Comparison of ENCODE assay signal across 7 cellular contexts in genomic region chr20:50115591-50116367, GRCh38.
DNase-seq lines count a peak whose midpoint lies in the region; ATAC-seq and TF ChIP-seq lines count a peak whose summit lies in the region.

No MANE protein-coding gene starts in this region.

- in situ Hi-C loops in astrocyte of the spinal cord (cut with HindIII; ENCODE audit: low sequenced_read_pairs), result no loop called here

- ATAC-seq in GM18511 (IDR thresholded peaks at IDR 0.05; ENCODE audit: unreplicated experiment) (peak; percentile 73), HG03025 (IDR thresholded peaks at IDR 0.05; ENCODE audit: low FRiP score, unreplicated experiment) (peak; percentile 69)

- TF ChIP-seq CTCF in astrocyte of the spinal cord (IDR thresholded peaks at IDR 0.05; ENCODE audit: low read depth, low read length) (no peak), retinal pigment epithelial cell (conservative IDR thresholded peaks at IDR 0.05; ENCODE audit: low read depth, low read length) (no peak)

- H3K4me3 ChIP-seq in astrocyte of the spinal cord (ENCODE audit: low read depth, low read length) (peak overlapping the region; percentile 55), retinal pigment epithelial cell (ENCODE audit: low read length) (peak overlapping the region; percentile 82)

- peak; percentile 89 for DNase-seq in NCI-H2029 treated with DMSO at 0.1 percent for 48 hours (lab: John Stamatoyannopoulos, UW)
- DNase-seq in T1000 (lab: John Stamatoyannopoulos, UW), result peak; percentile 96
- peak; percentile 96 for DNase-seq in astrocyte of the spinal cord (ENCODE audit: low read depth, low spot score)
- peak; percentile 34 to 98 (median 94) for DNase-seq in hypothalamus (lab: John Stamatoyannopoulos, UW)
- DNase-seq in retinal pigment epithelial cell (ENCODE audit: low read depth), result peak; percentile 89

Comparison
In these comparisons a context has a peak if more than half of its experiments do, and no peak if none do; other contexts are left out.
1. Peak in every context shown above with its lines: DNase-seq, ATAC-seq and H3K4me3 ChIP-seq.